Comparison of ENCODE assay signal across 8 cellular contexts in genomic region chr19:36032251-36033104, GRCh38. TPM values are rescaled to one million over a fixed set of nuclear protein-coding genes. Genes with fewer than 3 reads are reported as not detected.
DNase-seq lines count a peak whose midpoint lies in the region; ATAC-seq, FAIRE-seq and TF ChIP-seq lines count a peak whose summit lies in the region.

CLIP3 (minus strand) TSS chr19:36032873; CDS start chr19:36032357, 516 bp downstream.

- H3K79me2 ChIP-seq in ACC112 (ENCODE audit: control insufficient read depth, insufficient read depth, low read length, unreplicated experiment), result no peaks in the 10 kb centered on the region

- ATAC-seq in left colon, result no peak
- ATAC-seq in HG03097 (IDR thresholded peaks at IDR 0.05; ENCODE audit: low FRiP score, unreplicated experiment), result no peak

- FAIRE-seq in H54 (lab: Jason Lieb, UNC), result no peak

- no peaks in the 10 kb centered on the region for H3K27me3 ChIP-seq in ACC112 (ENCODE audit: insufficient read depth, low read length)

- H2AFZ ChIP-seq in ACC112 (ENCODE audit: low read length, unreplicated experiment), result no peak within 1 kb of the TSS

- intact Hi-C loops in left colon (cut with DNase I, micrococcal nuclease), result no loop called here

- H3K36me3 ChIP-seq in ACC112 (ENCODE audit: insufficient read depth, low read length), result no peaks in the 10 kb centered on the region

- in situ Hi-C loops in KBM-7 (cut with MboI; ENCODE audit: low pct_unique_long_range_greater_than_20kb, low sequenced_read_pairs), result no loop called here

- H3K4me3 ChIP-seq in ACC112 (ENCODE audit: low read depth, low read length) (peak within 1 kb of the TSS; percentile 94), WI38 (ENCODE audit: low read depth, low read length) (peak within 1 kb of the TSS; percentile 83)

- H3K4me1 ChIP-seq in ACC112 (ENCODE audit: control insufficient read depth, insufficient read depth, low read length, unreplicated experiment), result no peaks in the 10 kb centered on the region

- no peak for TF ChIP-seq CTCF in WI38 (IDR thresholded peaks at IDR 0.05; ENCODE audit: low read depth, low read length)

- DNase-seq in H54 (ENCODE audit: insufficient read length, low spot score) (peak; percentile 85), dermis blood vessel endothelial cell (peak; percentile 66), left colon (peak; percentile 38 to 49), KBM-7 (no peak)
- DNase-seq in stimulated activated CD4-positive, alpha-beta T cell treated with anti-CD3 and anti-CD28 coated beads, Interleukin-15, amount 100 ng/mL, for 24 hours, result peak; percentile 56

- peak; percentile 30 for TF ChIP-seq POLR2A in H54 (IDR thresholded peaks at IDR 0.05; ENCODE audit: low read depth, low read length)

- no peak within 1 kb of the TSS for H3K27ac ChIP-seq in ACC112 (ENCODE audit: low read depth, low read length)

RNA-seq across cellular contexts. Expression of gene CLIP3, which starts in this region (rescaled TPM):
- total RNA-seq in dermis blood vessel endothelial cell (6.7 and 7.8 TPM in 2 replicates), left colon (10 to 100 TPM in 1 of 2 donors, 1 to 10 TPM in 1; 3.1 to 10.6 TPM)
